Comparison of ENCODE assay signal across 3 cellular contexts in the genomic region with DNA sequence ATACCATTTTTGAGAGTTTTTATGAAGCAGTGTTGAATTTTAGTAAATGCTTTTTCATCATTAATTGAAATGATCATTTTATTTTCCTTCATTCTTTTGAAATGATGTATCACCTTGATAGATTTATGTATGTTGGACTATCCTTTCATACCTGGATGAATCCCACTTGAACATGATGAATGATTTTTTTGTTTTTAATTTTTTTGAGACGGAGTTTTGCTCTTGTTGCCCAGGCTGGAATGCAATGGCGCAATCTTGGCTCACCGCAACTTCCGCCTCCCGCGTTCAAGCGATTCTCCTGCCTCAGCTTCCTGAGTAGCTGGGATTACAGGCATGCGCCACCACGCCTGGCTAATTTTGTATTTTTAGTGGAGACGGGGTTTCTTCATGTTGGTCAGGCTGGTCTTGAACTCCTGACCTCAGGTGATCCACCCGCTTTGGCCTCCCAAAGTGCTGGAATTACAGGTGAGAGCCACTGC.
TF ChIP-seq lines count a peak whose summit lies in the region.

No MANE protein-coding gene starts in this region.

TF ChIP-seq in HEK293, 187 proteins besides CTCF, POLR2A, EP300 and RAD21:
- TF ChIP-seq ZNF202 (tag by site-specific recombination; IDR thresholded peaks at IDR 0.05; ENCODE audit: borderline replicate concordance) (0 out of 2 replicates have a peak, but pooled peaks have one; percentile 44), ZNF133 (tag by site-specific recombination; IDR thresholded peaks at IDR 0.05) (peak; percentile 53; the same call in 1 of the 2 replicates)
TF ChIP-seq in HEK293: peak in this region for 2; not testable (repeated sequence) for 185.

TF ChIP-seq in GM12878, 131 proteins besides CTCF, POLR2A, EP300 and RAD21:
- peak; percentile 9; the same call in 1 of the 2 replicates for TF ChIP-seq RELB (IDR thresholded peaks at IDR 0.05; ENCODE audit: low read depth)
- TF ChIP-seq, protein P1, sequence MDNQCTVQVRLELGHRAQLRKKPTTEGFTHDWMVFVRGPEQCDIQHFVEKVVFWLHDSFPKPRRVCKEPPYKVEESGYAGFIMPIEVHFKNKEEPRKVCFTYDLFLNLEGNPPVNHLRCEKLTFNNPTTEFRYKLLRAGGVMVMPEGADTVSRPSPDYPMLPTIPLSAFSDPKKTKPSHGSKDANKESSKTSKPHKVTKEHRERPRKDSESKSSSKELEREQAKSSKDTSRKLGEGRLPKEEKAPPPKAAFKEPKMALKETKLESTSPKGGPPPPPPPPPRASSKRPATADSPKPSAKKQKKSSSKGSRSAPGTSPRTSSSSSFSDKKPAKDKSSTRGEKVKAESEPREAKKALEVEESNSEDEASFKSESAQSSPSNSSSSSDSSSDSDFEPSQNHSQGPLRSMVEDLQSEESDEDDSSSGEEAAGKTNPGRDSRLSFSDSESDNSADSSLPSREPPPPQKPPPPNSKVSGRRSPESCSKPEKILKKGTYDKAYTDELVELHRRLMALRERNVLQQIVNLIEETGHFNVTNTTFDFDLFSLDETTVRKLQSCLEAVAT (IDR thresholded peaks at IDR 0.05): peak; percentile 97
- 0 out of 2 replicates have a peak, but pooled peaks have one; percentile 19 for TF ChIP-seq HDGF (IDR thresholded peaks at IDR 0.05)
- 0 out of 2 replicates have a peak, but pooled peaks have one; percentile 24 for TF ChIP-seq IKZF1 (conservative IDR thresholded peaks at IDR 0.05)
- TF ChIP-seq DPF2 (IDR thresholded peaks at IDR 0.05): peak; percentile 8; the same call in 1 of the 2 replicates
- 0 out of 2 replicates have a peak, but pooled peaks have one; percentile 15 for TF ChIP-seq NR2F1 (conservative IDR thresholded peaks at IDR 0.05)
- TF ChIP-seq, protein P2, sequence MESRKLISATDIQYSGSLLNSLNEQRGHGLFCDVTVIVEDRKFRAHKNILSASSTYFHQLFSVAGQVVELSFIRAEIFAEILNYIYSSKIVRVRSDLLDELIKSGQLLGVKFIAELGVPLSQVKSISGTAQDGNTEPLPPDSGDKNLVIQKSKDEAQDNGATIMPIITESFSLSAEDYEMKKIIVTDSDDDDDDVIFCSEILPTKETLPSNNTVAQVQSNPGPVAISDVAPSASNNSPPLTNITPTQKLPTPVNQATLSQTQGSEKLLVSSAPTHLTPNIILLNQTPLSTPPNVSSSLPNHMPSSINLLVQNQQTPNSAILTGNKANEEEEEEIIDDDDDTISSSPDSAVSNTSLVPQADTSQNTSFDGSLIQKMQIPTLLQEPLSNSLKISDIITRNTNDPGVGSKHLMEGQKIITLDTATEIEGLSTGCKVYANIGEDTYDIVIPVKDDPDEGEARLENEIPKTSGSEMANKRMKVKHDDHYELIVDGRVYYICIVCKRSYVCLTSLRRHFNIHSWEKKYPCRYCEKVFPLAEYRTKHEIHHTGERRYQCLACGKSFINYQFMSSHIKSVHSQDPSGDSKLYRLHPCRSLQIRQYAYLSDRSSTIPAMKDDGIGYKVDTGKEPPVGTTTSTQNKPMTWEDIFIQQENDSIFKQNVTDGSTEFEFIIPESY (IDR thresholded peaks at IDR 0.05): peak; percentile 94

TF ChIP-seq in HepG2, 621 proteins besides CTCF, POLR2A, EP300 and RAD21:
- TF ChIP-seq, protein P2 (CRISPR knock-in tag; IDR thresholded peaks at IDR 0.05): peak; percentile 89
